ENCODE assay signal across 9 cellular contexts in the genomic region with DNA sequence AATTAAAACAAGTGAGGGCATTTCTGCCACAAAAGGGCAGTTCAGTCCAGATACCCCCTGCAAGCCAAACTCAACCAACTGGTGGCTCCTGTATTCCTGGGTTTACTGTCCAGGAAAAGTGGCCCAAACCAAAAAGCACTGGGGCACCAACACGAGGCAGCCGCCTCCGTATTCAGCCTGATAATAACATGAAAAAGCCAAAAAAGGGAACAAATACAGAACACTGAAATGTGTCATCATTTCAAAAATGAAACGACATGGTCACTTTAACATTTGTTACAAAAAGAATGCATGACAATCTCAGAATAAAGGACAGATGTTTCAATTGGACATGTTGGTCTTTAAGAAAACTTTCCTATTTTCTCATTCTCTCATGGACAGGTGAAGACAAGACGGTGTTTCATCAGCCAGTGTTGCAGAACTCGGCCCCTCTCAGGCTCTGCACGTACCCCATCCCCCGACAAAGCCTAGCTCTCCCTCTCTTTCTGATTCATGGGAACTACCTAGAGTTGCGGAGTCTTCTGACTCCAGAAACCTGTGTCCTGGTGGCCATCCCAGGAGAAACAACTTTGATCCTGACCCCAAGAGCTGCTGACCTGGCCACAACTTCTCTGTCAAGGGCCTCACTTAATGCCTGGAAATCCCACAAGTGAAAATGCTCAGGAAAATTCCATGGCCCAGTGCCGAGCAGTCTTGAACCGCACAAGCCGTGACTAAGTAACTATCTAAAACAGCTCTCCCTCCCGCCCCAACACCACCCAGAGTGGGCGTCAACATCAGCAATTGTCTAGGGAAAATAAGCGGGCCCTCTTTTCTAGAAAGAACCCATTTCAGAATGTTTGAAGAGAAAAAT. TPM values are rescaled to one million over a fixed set of nuclear protein-coding genes. Genes with fewer than 3 reads are reported as not detected.
DNase-seq lines count a peak whose midpoint lies in the region; ATAC-seq and TF ChIP-seq lines count a peak whose summit lies in the region.
"Had no signal": no experiment of that assay in that cellular context is flagged by ENCODE, and none has a peak within 500 bp of the region (broad histone marks: within the 10 kb centered on the region; RNA-seq: fewer than 3 reads in every experiment).

No MANE protein-coding gene starts in this region.

- no peak for TF ChIP-seq CTCF in GM12864 (IDR thresholded peaks at IDR 0.05; ENCODE audit: low read depth, low read length, missing control alignments)

- peak overlapping the region; percentile 78 for H3K4me3 Mint-ChIP-seq in activated naive CD8-positive, alpha-beta T cell treated with anti-CD3 and anti-CD28 coated beads, Interleukin-2, amount 50 U/mL, for 24 hours

- ATAC-seq in HG03432 (IDR thresholded peaks at IDR 0.05; ENCODE audit: unreplicated experiment) (peak; percentile 4), left ventricle myocardium superior (peak; percentile 58), HG03025 (IDR thresholded peaks at IDR 0.05; ENCODE audit: low FRiP score, unreplicated experiment) (no peak)
- ATAC-seq in activated naive CD8-positive, alpha-beta T cell treated with anti-CD3 and anti-CD28 coated beads, Interleukin-2, amount 50 U/mL, for 24 hours, result peak; percentile 4

- H3K36me3 Mint-ChIP-seq in activated naive CD8-positive, alpha-beta T cell treated with anti-CD3 and anti-CD28 coated beads, Interleukin-2, amount 50 U/mL, for 24 hours (ENCODE audit: low read depth), result peaks cover 35% of the 10 kb centered on the region

- DNase-seq in GM12864 (ENCODE audit: low read depth), result no peak
- DNase-seq in activated naive CD8-positive, alpha-beta T cell treated with anti-CD3 and anti-CD28 coated beads, Interleukin-2, amount 50 U/mL, for 24 hours, result peak; percentile 56
- DNase-seq in left ventricle myocardium superior, result peak; percentile 74
- peak; percentile 41 for DNase-seq in stimulated activated CD4-positive, alpha-beta T cell treated with anti-CD3 and anti-CD28 coated beads, Interleukin-2, amount 100 ng/mL, for 4 hours (ENCODE audit: low read depth)
- DNase-seq in mesenteric fat pad (ENCODE audit: low spot score), result no peak
- no peak for DNase-seq in cerebellar nuclear complex (lab: John Stamatoyannopoulos, UW)

- H3K9me3 Mint-ChIP-seq in activated naive CD8-positive, alpha-beta T cell treated with anti-CD3 and anti-CD28 coated beads, Interleukin-2, amount 50 U/mL, for 24 hours, result no peaks in the 10 kb centered on the region

- no peaks in the 10 kb centered on the region for H3K27me3 Mint-ChIP-seq in activated naive CD8-positive, alpha-beta T cell treated with anti-CD3 and anti-CD28 coated beads, Interleukin-2, amount 50 U/mL, for 24 hours

- H3K4me3 ChIP-seq in GM12864 (ENCODE audit: low read depth, low read length), result peak overlapping the region; percentile 5; the same call in 1 of the 2 replicates

- H3K4me1 Mint-ChIP-seq in activated naive CD8-positive, alpha-beta T cell treated with anti-CD3 and anti-CD28 coated beads, Interleukin-2, amount 50 U/mL, for 24 hours, result peaks cover 73% of the 10 kb centered on the region

- H3K27ac Mint-ChIP-seq in activated naive CD8-positive, alpha-beta T cell treated with anti-CD3 and anti-CD28 coated beads, Interleukin-2, amount 50 U/mL, for 24 hours, result peak overlapping the region; percentile 100

- intact Hi-C loops in left ventricle myocardium superior (cut with micrococcal nuclease), result no loop called here

RNA-seq across cellular contexts. Expression of a gene that starts 27.1 kb away (rescaled TPM):
- total RNA-seq in left ventricle myocardium superior, result 27.3 TPM
- 29.9 TPM for total RNA-seq in mesenteric fat pad

RNA-seq across cellular contexts. Expression of a gene that starts 55.2 kb away (rescaled TPM):
- total RNA-seq in left ventricle myocardium superior (0.84 TPM), mesenteric fat pad (not detected)
- total RNA-seq: T-helper 1 cell treated with Interleukin-12 subunit alpha and Interleukin-12 subunit beta and Interleukin-4 antibody, amounts not matched to agents 30 ng/mL and 1 ng/mL, for 36 hours had no signal

Comparison
In these comparisons a context has a peak if more than half of its experiments do, and no peak if none do; other contexts are left out.
1. DNase-seq: peak in activated naive CD8-positive, alpha-beta T cell treated with anti-CD3 and anti-CD28 coated beads, Interleukin-2, amount 50 U/mL, for 24 hours (single experiment), left ventricle myocardium superior (single experiment) and stimulated activated CD4-positive, alpha-beta T cell treated with anti-CD3 and anti-CD28 coated beads, Interleukin-2, amount 100 ng/mL, for 4 hours (single experiment); none in GM12864 (single experiment), mesenteric fat pad (single experiment) and cerebellar nuclear complex (0 of 2).